ENCODE assay signal across 20 cellular contexts in the genomic region with DNA sequence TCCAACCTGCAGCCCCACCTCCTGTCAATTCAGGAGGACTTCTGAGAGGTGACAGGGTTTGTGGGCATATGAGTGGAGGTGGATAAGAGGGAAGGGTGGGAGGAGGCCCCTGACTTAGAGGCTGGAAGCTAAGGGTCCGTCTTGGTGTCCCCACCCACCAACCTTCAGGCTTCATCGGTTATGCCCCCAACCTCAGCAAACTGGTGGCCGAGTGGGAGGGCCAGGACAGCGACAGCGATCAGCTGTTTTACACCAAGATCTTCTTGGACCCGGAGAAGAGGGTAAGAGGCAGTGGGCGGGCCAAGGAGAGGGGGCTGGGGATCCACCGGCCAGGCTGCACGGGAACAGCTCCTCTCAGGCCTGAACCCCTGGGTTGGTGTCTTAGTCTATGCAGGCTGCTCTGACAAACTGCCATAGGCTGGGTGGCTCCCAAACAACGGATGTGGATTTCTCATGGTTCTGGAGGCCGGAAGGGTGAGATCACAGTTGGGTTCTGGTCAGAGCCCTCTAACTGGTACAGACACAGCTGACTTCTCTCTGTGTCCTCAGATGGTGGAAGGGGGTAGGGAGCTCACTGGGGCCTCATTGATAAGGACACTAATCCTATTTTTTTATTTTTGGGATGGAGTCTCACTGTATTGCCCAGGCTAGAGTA. TPM values are rescaled to one million over a fixed set of nuclear protein-coding genes. Genes with fewer than 3 reads are reported as not detected.
DNase-seq lines count a peak whose midpoint lies in the region; TF ChIP-seq lines count a peak whose summit lies in the region.
"Had no signal": no experiment of that assay in that cellular context is flagged by ENCODE, and none has a peak within 500 bp of the region (broad histone marks: within the 10 kb centered on the region; RNA-seq: fewer than 3 reads in every experiment).

No MANE protein-coding gene starts in this region.

- peaks cover 24% of the 10 kb centered on the region for H3K36me3 Mint-ChIP-seq in osteocyte (ENCODE audit: unreplicated experiment)

- H3K27ac Mint-ChIP-seq in osteocyte (ENCODE audit: unreplicated experiment) = no peak overlapping the region
- H3K27ac Mint-ChIP-seq: activated B cell treated with CpG ODN at 0.5 μM for 24 hours; activated T-helper 1 cell treated with anti-CD3 and anti-CD28 coated beads, Interleukin-12 subunit alpha, Interleukin-12 subunit beta, Interleukin-2, Interleukin-4 antibody, amounts not matched to agents 30 ng/mL and 10 ng/mL and 1 ng/mL, durations not matched to agents 14 hours and 24 hours and 36 hours had no signal

- H3K4me3 Mint-ChIP-seq in osteocyte (ENCODE audit: unreplicated experiment) = no peak overlapping the region
- H3K4me3 Mint-ChIP-seq: activated B cell treated with CpG ODN at 0.5 μM for 24 hours; activated T-helper 1 cell treated with anti-CD3 and anti-CD28 coated beads, Interleukin-12 subunit alpha, Interleukin-12 subunit beta, Interleukin-2, Interleukin-4 antibody, amounts not matched to agents 30 ng/mL and 10 ng/mL and 1 ng/mL, durations not matched to agents 14 hours and 24 hours and 36 hours had no signal

- peak overlapping the region; percentile 44 for H3K27ac ChIP-seq in angular gyrus (ENCODE audit: low read depth, low read length)
- H3K27ac ChIP-seq: skin epidermis had no signal

- no peaks in the 10 kb centered on the region for H3K27me3 Mint-ChIP-seq in osteocyte (ENCODE audit: unreplicated experiment)
- H3K27me3 Mint-ChIP-seq: activated B cell treated with CpG ODN at 0.5 μM for 24 hours had no signal

- H3K4me1 Mint-ChIP-seq in osteocyte (ENCODE audit: unreplicated experiment) = no peaks in the 10 kb centered on the region
- H3K4me1 Mint-ChIP-seq: activated B cell treated with CpG ODN at 0.5 μM for 24 hours had no signal

- DNase-seq in EL (peak; percentile 49), medulla oblongata (ENCODE audit: extremely low spot score) (peak; percentile 42), putamen (ENCODE audit: low spot score) (peak; percentile 79), osteocyte (ENCODE audit: extremely low spot score, unreplicated experiment) (no peak), kidney tubule cell (ENCODE audit: low spot score) (no peak), NCI-H2227 treated with DMSO at 0.1 percent for 48 hours (lab: John Stamatoyannopoulos, UW) (no peak)
- DNase-seq in activated naive CD4-positive, alpha-beta T cell treated with Interleukin-2 at 50 U/mL for 16 hours = no peak
- DNase-seq: activated B cell treated with CpG ODN at 0.5 μM for 24 hours; effector CD8-positive, alpha-beta T cell; GDM1; HCEC 1CT; KBM-7; NCI-H1048; NCI-H2081; SHP77 treated with DMSO at 0.1 percent for 48 hours; stimulated activated CD4-positive, alpha-beta T cell treated with anti-CD3 and anti-CD28 coated beads, Interleukin-4, amount 100 ng/mL, for 4 hours; T-helper 1 cell had no signal

- TF ChIP-seq CTCF in osteocyte (IDR thresholded peaks at IDR 0.05) = no peak

- no peaks in the 10 kb centered on the region for H3K9me3 Mint-ChIP-seq in osteocyte (ENCODE audit: unreplicated experiment)
- H3K9me3 Mint-ChIP-seq: activated B cell treated with CpG ODN at 0.5 μM for 24 hours; activated T-helper 1 cell treated with anti-CD3 and anti-CD28 coated beads, Interleukin-12 subunit alpha, Interleukin-12 subunit beta, Interleukin-2, Interleukin-4 antibody, amounts not matched to agents 30 ng/mL and 10 ng/mL and 1 ng/mL, durations not matched to agents 14 hours and 24 hours and 36 hours had no signal

RNA-seq across cellular contexts. Expression of gene PLOD1, which starts 18.1 kb away (rescaled TPM):
- 204 and 217 TPM in 2 replicates for total RNA-seq in osteocyte

RNA-seq across cellular contexts. Expression of gene KIAA2013, which starts 26.4 kb away (rescaled TPM):
- 45.1 and 46.9 TPM in 2 replicates for total RNA-seq in osteocyte

RNA-seq across cellular contexts. Expression of gene MFN2, which starts 27.7 kb away (rescaled TPM):
- 64.6 and 69.2 TPM in 2 replicates for total RNA-seq in osteocyte

Comparison
In these comparisons a context has a peak if more than half of its experiments do, and no peak if none do; other contexts are left out.
1. DNase-seq: peak in EL (single experiment), medulla oblongata (single experiment) and putamen (single experiment); none in activated naive CD4-positive, alpha-beta T cell treated with Interleukin-2 at 50 U/mL for 16 hours (single experiment), osteocyte (single experiment), kidney tubule cell (single experiment) and NCI-H2227 treated with DMSO at 0.1 percent for 48 hours (single experiment).